8 cellular contexts compared by ENCODE assay signal in genomic region chr3:52454235-52454937, GRCh38. TPM values are rescaled to one million over a fixed set of nuclear protein-coding genes. Genes with fewer than 3 reads are reported as not detected.
DNase-seq lines count a peak whose midpoint lies in the region; ATAC-seq and TF ChIP-seq lines count a peak whose summit lies in the region.

No MANE protein-coding gene starts in this region.

- H3K4me3 ChIP-seq in SU-DHL-6 (ENCODE audit: insufficient read depth, low read length, poor library complexity, severe bottlenecking) (peak overlapping the region; percentile 69), esophagus (ENCODE audit: low read depth in 1 of 2, low read length in 2 of 2) (peak overlapping the region; percentile 70 to 77)

- peak overlapping the region; percentile 94 for H3K9ac ChIP-seq in SU-DHL-6 (ENCODE audit: low read length)

- H3K4me1 ChIP-seq in esophagus (ENCODE audit: control insufficient read depth in 2 of 2, insufficient read depth in 2 of 2, low read length in 1 of 2): peaks cover 3 to 26% of the 10 kb centered on the region in 2 donors

- no peaks in the 10 kb centered on the region for H3K9me3 Mint-ChIP-seq in progenitor cell of endocrine pancreas (ENCODE audit: low read depth)

- H3F3A ChIP-seq in SU-DHL-6 (ENCODE audit: insufficient read depth): peaks cover 10% of the 10 kb centered on the region; the same call in 1 of the 2 replicates

- no peaks in the 10 kb centered on the region for H3K36me3 ChIP-seq in SU-DHL-6 (ENCODE audit: low read length)
- H3K36me3 ChIP-seq in esophagus (ENCODE audit: control insufficient read depth in 2 of 2, insufficient read depth in 2 of 2, low read length in 1 of 2): peaks cover 10 to 12% of the 10 kb centered on the region in 2 donors

- H3K27ac ChIP-seq in SU-DHL-6 (ENCODE audit: low read depth, low read length) (no peak overlapping the region), esophagus (ENCODE audit: low read depth in 2 of 2, low read length in 1 of 2) (peak overlapping the region; percentile 77 to 90)

- ATAC-seq in HG02642 (IDR thresholded peaks at IDR 0.05; ENCODE audit: poor library complexity, unreplicated experiment): no peak
- no peak for ATAC-seq in HG02610 (IDR thresholded peaks at IDR 0.05; ENCODE audit: unreplicated experiment)

- peak overlapping the region; percentile 93 for H2AFZ ChIP-seq in SU-DHL-6 (ENCODE audit: low read depth, low read length, severe bottlenecking)

- peak overlapping the region; percentile 99 for H3K4me2 ChIP-seq in SU-DHL-6 (ENCODE audit: low read depth, low read length, poor library complexity, severe bottlenecking)

- peaks cover 10% of the 10 kb centered on the region; the same call in 1 of the 2 replicates for H3K79me2 ChIP-seq in SU-DHL-6 (ENCODE audit: insufficient read depth, low read length)

- H3K9me2 ChIP-seq in SU-DHL-6 (replicated peaks; ENCODE audit: insufficient read depth, low read length): no peaks in the 10 kb centered on the region

- H4K20me1 ChIP-seq in SU-DHL-6 (ENCODE audit: low read depth, low read length): no peaks in the 10 kb centered on the region

- WGBS in esophagus, 2 donors: 44 to 56% methylated on average over 8 of the region's 8 CpGs

- H3K4me1 Mint-ChIP-seq in progenitor cell of endocrine pancreas (ENCODE audit: low read depth): peaks cover 29% of the 10 kb centered on the region

- no peaks in the 10 kb centered on the region for H3K27me3 ChIP-seq in SU-DHL-6 (ENCODE audit: low read length)
- H3K27me3 ChIP-seq in esophagus (ENCODE audit: control insufficient read depth in 1 of 2, insufficient read depth in 2 of 2, low read length in 2 of 2): no peaks in the 10 kb centered on the region

- DNase-seq in G401 (ENCODE audit: low spot score) (peak; percentile 55), progenitor cell of endocrine pancreas (ENCODE audit: low spot score, unreplicated experiment) (no peak), DMS79 (lab: John Stamatoyannopoulos, UW) (no peak)
- no peak for DNase-seq in central memory CD4-positive, alpha-beta T cell

- no peaks in the 10 kb centered on the region for H3K9me3 ChIP-seq in SU-DHL-6 (ENCODE audit: insufficient read depth, low read length)
- H3K9me3 ChIP-seq in esophagus (ENCODE audit: control insufficient read depth in 2 of 2, insufficient read depth in 1 of 2, low read depth in 1 of 2, low read length in 1 of 2): no peaks in the 10 kb centered on the region

- in situ Hi-C loops in G401 (cut with HindIII; ENCODE audit: low sequenced_read_pairs): no loop called here

- peaks cover 9% of the 10 kb centered on the region for H3K36me3 Mint-ChIP-seq in progenitor cell of endocrine pancreas (ENCODE audit: insufficient read depth)

- no peaks in the 10 kb centered on the region for H3K27me3 Mint-ChIP-seq in progenitor cell of endocrine pancreas

- H3K27ac Mint-ChIP-seq in progenitor cell of endocrine pancreas: peak overlapping the region; percentile 86

- TF ChIP-seq CTCF in SU-DHL-6 (IDR thresholded peaks at IDR 0.05; ENCODE audit: insufficient read depth, low read length, poor library complexity, severe bottlenecking): no peak
- no peak for TF ChIP-seq CTCF in progenitor cell of endocrine pancreas (IDR thresholded peaks at IDR 0.05; ENCODE audit: unreplicated experiment)

- peak overlapping the region; percentile 96 for H3K4me3 Mint-ChIP-seq in progenitor cell of endocrine pancreas (ENCODE audit: low read depth)

RNA-seq across cellular contexts. Expression of gene TNNC1, which starts 0.5 kb away (rescaled TPM):
- total RNA-seq in G401 (2014; rRNA removed; shearing (Covaris generic)): 86.7 and 117 TPM in 2 replicates
- 1 to 10 TPM; 1.3 to 2.0 TPM for polyA plus RNA-seq in esophagus
- 3.3 and 3.6 TPM in 2 replicates for total RNA-seq in progenitor cell of endocrine pancreas

RNA-seq across cellular contexts. Expression of gene NISCH, which starts 1.0 kb away (rescaled TPM):
- total RNA-seq in G401 (2014; rRNA removed; shearing (Covaris generic)): 25.5 and 28.9 TPM in 2 replicates
- 10 to 100 TPM; 32.2 to 59.6 TPM for polyA plus RNA-seq in esophagus
- total RNA-seq in progenitor cell of endocrine pancreas: 199 and 214 TPM in 2 replicates

RNA-seq across cellular contexts. Expression of gene SEMA3G, which starts 9.5 kb away (rescaled TPM):
- 0.10 and 0.98 TPM in 2 replicates for total RNA-seq in G401 (2014; rRNA removed; shearing (Covaris generic))
- polyA plus RNA-seq in esophagus: 1 to 10 TPM; 1.3 to 1.7 TPM
- total RNA-seq in progenitor cell of endocrine pancreas: 0.79 and 1.1 TPM in 2 replicates

RNA-seq across cellular contexts. Expression of gene STAB1, which starts 40.8 kb away (rescaled TPM):
- total RNA-seq in G401 (2014; rRNA removed; shearing (Covaris generic)): not detected in 2 replicates
- polyA plus RNA-seq in esophagus: 10 to 100 TPM; 30.5 to 39.0 TPM
- total RNA-seq in progenitor cell of endocrine pancreas: 0.27 and 0.46 TPM in 2 replicates

RNA-seq across cellular contexts. Expression of gene PHF7, which starts 43.9 kb away (rescaled TPM):
- total RNA-seq in G401 (2014; rRNA removed; shearing (Covaris generic)): 6.7 and 8.3 TPM in 2 replicates
- polyA plus RNA-seq in esophagus: 1 to 10 TPM; 3.7 to 3.9 TPM
- 4.6 and 5.5 TPM in 2 replicates for total RNA-seq in progenitor cell of endocrine pancreas

Comparison
In these comparisons a context has a peak if more than half of its experiments do, and no peak if none do; other contexts are left out.
1. RNA of gene TNNC1, which starts 0.5 kb away (total RNA-seq): 86.7 to 117 TPM in G401; 3.3 to 3.6 TPM in progenitor cell of endocrine pancreas; every median in the first group is over 10 times any median in the second.